ENCODE assay signal across 19 cellular contexts in genomic region chr16:30766206-30766921, GRCh38.
"Had no signal": no experiment of that assay in that cellular context is flagged by ENCODE, and none has a peak within 500 bp of the region (broad histone marks: within the 10 kb centered on the region; RNA-seq: fewer than 3 reads in every experiment).

No MANE protein-coding gene starts in this region.

- FAIRE-seq: small intestine had no signal

- H3K4me2 ChIP-seq: hepatocyte, neural progenitor cell had no signal

- H3K27ac ChIP-seq: hepatocyte, neural progenitor cell, ovary, right lobe of liver, suprapubic skin, transverse colon, vagina had no signal

- H3K4me3 ChIP-seq: hepatocyte, neural progenitor cell, ovary, right lobe of liver, suprapubic skin, transverse colon, vagina had no signal

- H3K36me3 ChIP-seq: ovary had no signal

- H2AFZ ChIP-seq: hepatocyte, neural progenitor cell had no signal

- H3K27ac Mint-ChIP-seq: activated naive CD8-positive, alpha-beta T cell; activated T-helper 1 cell treated with anti-CD3 and anti-CD28 coated beads, Interleukin-12 subunit alpha, Interleukin-12 subunit beta, Interleukin-2, Interleukin-4 antibody, amounts not matched to agents 30 ng/mL and 10 ng/mL and 1 ng/mL, durations not matched to agents 14 hours and 24 hours and 36 hours; neural progenitor cell had no signal

- H3K4me3 Mint-ChIP-seq: activated naive CD8-positive, alpha-beta T cell; activated T-helper 1 cell treated with anti-CD3 and anti-CD28 coated beads, Interleukin-12 subunit alpha, Interleukin-12 subunit beta, Interleukin-2, Interleukin-4 antibody, amounts not matched to agents 30 ng/mL and 10 ng/mL and 1 ng/mL, durations not matched to agents 14 hours and 24 hours and 36 hours; neural progenitor cell; stimulated activated naive CD8-positive, alpha-beta T cell treated with anti-CD3 and anti-CD28 coated beads, Interleukin-15, amount 100 ng/mL, for 72 hours had no signal

- H3K9me3 Mint-ChIP-seq: activated T-helper 1 cell treated with anti-CD3 and anti-CD28 coated beads, Interleukin-12 subunit alpha, Interleukin-12 subunit beta, Interleukin-2, Interleukin-4 antibody, amounts not matched to agents 30 ng/mL and 10 ng/mL and 1 ng/mL, durations not matched to agents 14 hours and 24 hours and 36 hours; neural progenitor cell; stimulated activated naive CD8-positive, alpha-beta T cell treated with anti-CD3 and anti-CD28 coated beads, Interleukin-15, amount 100 ng/mL, for 72 hours had no signal

- H3K9ac ChIP-seq: neural progenitor cell had no signal

- H3K27me3 ChIP-seq: hepatocyte, neural progenitor cell, ovary, right lobe of liver, suprapubic skin, transverse colon, vagina had no signal

- H3K27me3 Mint-ChIP-seq: activated naive CD8-positive, alpha-beta T cell; stimulated activated naive CD8-positive, alpha-beta T cell treated with anti-CD3 and anti-CD28 coated beads, Interleukin-15, amount 100 ng/mL, for 72 hours had no signal

- ATAC-seq: right lobe of liver; stimulated activated naive CD8-positive, alpha-beta T cell treated with anti-CD3 and anti-CD28 coated beads, Interleukin-15, amount 100 ng/mL, for 72 hours had no signal

- DNase-seq: activated CD4-positive, alpha-beta T cell treated with anti-CD3 and anti-CD28 coated beads, Interleukin-2, amount 50 U/mL, for 1 hour; activated CD4-positive, CD25-positive, alpha-beta regulatory T cell treated with anti-CD3 and anti-CD28 coated beads, Interleukin-2, amount 50 U/mL, for 72 hours; activated CD8-positive, alpha-beta memory T cell treated with anti-CD3 and anti-CD28 coated beads, Interleukin-2, amount 50 U/mL, for 4 hours; dermis blood vessel endothelial cell; effector memory CD4-positive, alpha-beta T cell; small intestine; stimulated activated CD4-positive, alpha-beta T cell treated with anti-CD3 and anti-CD28 coated beads, Interleukin-15, amount 100 ng/mL, for 24 hours; stimulated activated CD4-positive, alpha-beta T cell treated with anti-CD3 and anti-CD28 coated beads, Interleukin-2, amount 100 ng/mL, for 48 hours; stimulated activated naive CD8-positive, alpha-beta T cell treated with anti-CD3 and anti-CD28 coated beads, Interleukin-15, amount 100 ng/mL, for 72 hours; T1000; transverse colon had no signal

- H3K9me3 ChIP-seq: ovary, right lobe of liver, suprapubic skin, transverse colon, vagina had no signal
